ENCODE assay signal across 30 cellular contexts in the genomic region with DNA sequence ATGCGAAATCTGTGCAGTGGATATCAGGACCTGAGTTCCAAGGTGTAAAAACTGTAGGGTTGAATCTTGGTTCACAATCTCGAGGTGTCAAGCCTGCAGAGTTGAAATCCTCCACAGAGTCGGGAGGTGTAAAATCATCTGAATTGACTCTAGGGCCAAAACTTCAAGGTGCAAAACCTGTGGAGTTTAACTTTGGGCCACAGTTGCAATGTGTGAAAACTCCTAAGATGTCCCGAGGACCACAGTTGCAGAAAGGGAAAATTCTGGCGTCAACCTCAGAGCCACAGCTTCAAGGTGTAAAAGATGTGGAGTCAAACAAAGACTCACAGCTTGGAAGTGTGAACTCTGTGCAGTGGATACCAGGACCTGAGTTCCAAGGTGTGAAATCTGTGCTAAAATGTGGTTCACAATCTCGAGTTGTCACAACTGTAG.
"Had no signal": no experiment of that assay in that cellular context is flagged by ENCODE, and none has a peak within 500 bp of the region (broad histone marks: within the 10 kb centered on the region; RNA-seq: fewer than 3 reads in every experiment).

No MANE protein-coding gene starts in this region.

- H3K27ac ChIP-seq: ascending aorta, cardiac muscle cell, coronary artery, heart left ventricle, left lung, lower lobe of right lung, pancreas, prostate gland, suprapubic skin, tibial artery, WERI-Rb-1 had no signal

- H3K9me3 Mint-ChIP-seq: activated T-helper 2 cell treated with anti-CD3 and anti-CD28 coated beads, Interferon-gamma antibody, Interleukin-2, Interleukin-4, amounts not matched to agents 10 μg/mL and 5 μg/mL and 100 μg/mL, durations not matched to agents 14 hours and 24 hours and 36 hours had no signal

- H3K4me1 ChIP-seq: ascending aorta, heart left ventricle, left lung, lower lobe of right lung, pancreas, prostate gland, suprapubic skin, tibial artery had no signal

- ATAC-seq: activated CD4-positive, CD25-positive, alpha-beta regulatory T cell treated with anti-CD3 and anti-CD28 coated beads, Interleukin-2, amount 50 U/mL, for 24 hours; heart left ventricle; left lung; lower lobe of right lung; pancreas; sciatic nerve; stimulated activated memory B cell treated with anti-CD40 and anti-IgM and Interleukin-4, amounts not matched to agents 10 μg/mL and 1 μg/mL and 100 μg/mL, for 72 hours had no signal

- H3K36me3 ChIP-seq: ascending aorta, cardiac muscle cell, heart left ventricle, left lung, lower lobe of right lung, pancreas, prostate gland, suprapubic skin, WERI-Rb-1 had no signal

- H3K4me1 Mint-ChIP-seq: activated CD4-positive, alpha-beta memory T cell treated with anti-CD3 and anti-CD28 coated beads, Interleukin-2, amount 10 ng/mL, durations not matched to agents 7 days and 5 days; activated CD4-positive, alpha-beta T cell treated with anti-CD3 and anti-CD28 coated beads, Interleukin-2, amount 10 ng/mL, durations not matched to agents 24 days and 14 days; activated naive CD8-positive, alpha-beta T cell treated with anti-CD3 and anti-CD28 coated beads, Interleukin-2, amount 10 ng/mL, durations not matched to agents 7 days and 5 days; brain; stimulated activated memory B cell treated with anti-CD40 and anti-IgM and Interleukin-4, amounts not matched to agents 10 μg/mL and 1 μg/mL and 100 μg/mL, for 72 hours had no signal

- H3K9me3 ChIP-seq: pancreas, prostate gland had no signal

- DNase-seq: activated CD4-positive, alpha-beta memory T cell treated with anti-CD3 and anti-CD28 coated beads, Interleukin-2, amount 10 ng/mL, durations not matched to agents 7 days and 5 days; activated CD4-positive, alpha-beta T cell treated with anti-CD3 and anti-CD28 coated beads, Interleukin-2, amount 10 ng/mL, durations not matched to agents 24 days and 14 days; activated naive CD4-positive, alpha-beta T cell treated with Interleukin-2 at 50 U/mL for 16 hours; activated naive CD8-positive, alpha-beta T cell treated with anti-CD3 and anti-CD28 coated beads, Interleukin-2, amount 10 ng/mL, durations not matched to agents 7 days and 5 days; activated T-cell treated with anti-CD3 and anti-CD28 coated beads, Interleukin-2, amount 50 U/mL, for 4 hours; heart left ventricle; hypothalamus; kidney glomerular epithelial cell; left lung; lower lobe of right lung; pancreas; retina; small intestine; stimulated activated CD4-positive, alpha-beta T cell treated with anti-CD3 and anti-CD28 coated beads, Interleukin-4, amount 100 ng/mL, for 24 hours; SW 1271; T-helper 9 cell; tibial artery; WERI-Rb-1 had no signal

- H3K27ac Mint-ChIP-seq: activated CD4-positive, alpha-beta memory T cell treated with anti-CD3 and anti-CD28 coated beads, Interleukin-2, amount 10 ng/mL, durations not matched to agents 7 days and 5 days; activated CD4-positive, alpha-beta T cell treated with anti-CD3 and anti-CD28 coated beads, Interleukin-2, amount 10 ng/mL, durations not matched to agents 24 days and 14 days; activated naive CD8-positive, alpha-beta T cell treated with anti-CD3 and anti-CD28 coated beads, Interleukin-2, amount 10 ng/mL, durations not matched to agents 7 days and 5 days; activated T-helper 2 cell treated with anti-CD3 and anti-CD28 coated beads, Interferon-gamma antibody, Interleukin-2, Interleukin-4, amounts not matched to agents 10 μg/mL and 5 μg/mL and 100 μg/mL, durations not matched to agents 14 hours and 24 hours and 36 hours; brain; stimulated activated memory B cell treated with anti-CD40 and anti-IgM and Interleukin-4, amounts not matched to agents 10 μg/mL and 1 μg/mL and 100 μg/mL, for 72 hours; T-helper 1 cell treated with Interleukin-12 subunit alpha and Interleukin-12 subunit beta and Interleukin-4 antibody, amounts not matched to agents 30 μg/mL and 1 μg/mL, for 36 hours had no signal

- H3K4me3 ChIP-seq: ascending aorta, cardiac muscle cell, coronary artery, heart left ventricle, left lung, lower lobe of right lung, pancreas, prostate gland, suprapubic skin, tibial artery had no signal

- FAIRE-seq: endothelial cell of umbilical vein, pancreas, small intestine had no signal

- H3K4me3 Mint-ChIP-seq: activated CD4-positive, alpha-beta memory T cell treated with anti-CD3 and anti-CD28 coated beads, Interleukin-2, amount 10 ng/mL, durations not matched to agents 7 days and 5 days; activated CD4-positive, alpha-beta T cell treated with anti-CD3 and anti-CD28 coated beads, Interleukin-2, amount 10 ng/mL, durations not matched to agents 24 days and 14 days; activated naive CD8-positive, alpha-beta T cell treated with anti-CD3 and anti-CD28 coated beads, Interleukin-2, amount 10 ng/mL, durations not matched to agents 7 days and 5 days; activated T-cell treated with anti-CD3 and anti-CD28 coated beads, Interleukin-2, amount 50 U/mL, for 4 hours; brain; stimulated activated memory B cell treated with anti-CD40 and anti-IgM and Interleukin-4, amounts not matched to agents 10 μg/mL and 1 μg/mL and 100 μg/mL, for 72 hours; T-helper 1 cell treated with Interleukin-12 subunit alpha and Interleukin-12 subunit beta and Interleukin-4 antibody, amounts not matched to agents 30 μg/mL and 1 μg/mL, for 36 hours had no signal

- H3K27me3 ChIP-seq: ascending aorta, cardiac muscle cell, pancreas had no signal
